25 cellular contexts compared by ENCODE assay signal in genomic region chr2:149418065-149418464, GRCh38.
"Had no signal": no experiment of that assay in that cellular context is flagged by ENCODE, and none has a peak within 500 bp of the region (broad histone marks: within the 10 kb centered on the region; RNA-seq: fewer than 3 reads in every experiment).

No MANE protein-coding gene starts in this region.

- H3K4me3 ChIP-seq: mucosa of descending colon, right lobe of liver, skin epidermis, suprapubic skin, vagina had no signal

- H3K27ac ChIP-seq: brain microvascular endothelial cell, epithelial cell of prostate, right lobe of liver, skin epidermis, suprapubic skin, vagina, VCaP had no signal

- H3K9me3 ChIP-seq: mucosa of descending colon, right lobe of liver, suprapubic skin, vagina had no signal

- ATAC-seq: activated CD4-positive, CD25-positive, alpha-beta regulatory T cell treated with anti-CD3 and anti-CD28 coated beads, Interleukin-2, amount 50 U/mL, for 24 hours; activated CD8-positive, alpha-beta T cell treated with anti-CD3 and anti-CD28 coated beads, Interleukin-2, amount 10 ng/mL, durations not matched to agents 7 days and 5 days; activated naive CD4-positive, alpha-beta T cell treated with anti-CD3 and anti-CD28 coated beads, Interleukin-2, amount 50 U/mL, for 72 hours; activated T-helper 17 cell treated with anti-CD3 and anti-CD28 coated beads, Interleukin-2, amount 50 U/mL, for 72 hours; mucosa of descending colon; right lobe of liver; stimulated activated effector memory CD8-positive, alpha-beta T cell treated with anti-CD3 and anti-CD28 coated beads, Interleukin-12 subunit alpha, Interleukin-12 subunit beta, amount 100 ng/mL, for 72 hours; stimulated activated naive CD8-positive, alpha-beta T cell treated with anti-CD3 and anti-CD28 coated beads, Interleukin-15, amount 100 ng/mL, for 72 hours; T-cell had no signal

- H3K4me1 Mint-ChIP-seq: activated T-helper 17 cell treated with anti-CD3 and anti-CD28 coated beads, Interleukin-2, amount 50 U/mL, for 72 hours; central memory CD8-positive, alpha-beta T cell; memory B cell; stimulated activated effector memory CD8-positive, alpha-beta T cell treated with anti-CD3 and anti-CD28 coated beads, Interleukin-12 subunit alpha, Interleukin-12 subunit beta, amount 100 ng/mL, for 72 hours; stimulated activated naive CD8-positive, alpha-beta T cell treated with anti-CD3 and anti-CD28 coated beads, Interleukin-15, amount 100 ng/mL, for 72 hours; T-cell had no signal

- H3K27me3 ChIP-seq: brain microvascular endothelial cell, right lobe of liver, suprapubic skin, vagina had no signal

- H3K9me3 Mint-ChIP-seq: activated naive CD4-positive, alpha-beta T cell treated with anti-CD3 and anti-CD28 coated beads, Interleukin-2, amount 50 U/mL, for 72 hours; activated T-helper 17 cell treated with anti-CD3 and anti-CD28 coated beads, Interleukin-2, amount 50 U/mL, for 72 hours; central memory CD8-positive, alpha-beta T cell; memory B cell; nephron progenitor cell; stimulated activated effector memory CD8-positive, alpha-beta T cell treated with anti-CD3 and anti-CD28 coated beads, Interleukin-12 subunit alpha, Interleukin-12 subunit beta, amount 100 ng/mL, for 72 hours; stimulated activated naive CD8-positive, alpha-beta T cell treated with anti-CD3 and anti-CD28 coated beads, Interleukin-15, amount 100 ng/mL, for 72 hours; T-cell; T-helper 2 cell treated with Interferon-gamma antibody and Interleukin-4, amounts not matched to agents 5 μg/mL and 100 μg/mL, for 36 hours had no signal

- H3K36me3 ChIP-seq: brain microvascular endothelial cell, right lobe of liver, suprapubic skin, vagina had no signal

- H3K4me3 Mint-ChIP-seq: activated CD8-positive, alpha-beta T cell treated with anti-CD3 and anti-CD28 coated beads, Interleukin-2, amount 10 ng/mL, durations not matched to agents 7 days and 5 days; activated T-helper 17 cell treated with anti-CD3 and anti-CD28 coated beads, Interleukin-2, amount 50 U/mL, for 72 hours; central memory CD8-positive, alpha-beta T cell; memory B cell; nephron progenitor cell; stimulated activated effector memory CD8-positive, alpha-beta T cell treated with anti-CD3 and anti-CD28 coated beads, Interleukin-12 subunit alpha, Interleukin-12 subunit beta, amount 100 ng/mL, for 72 hours; stimulated activated naive CD8-positive, alpha-beta T cell treated with anti-CD3 and anti-CD28 coated beads, Interleukin-15, amount 100 ng/mL, for 72 hours; T-cell; T-helper 2 cell treated with Interferon-gamma antibody and Interleukin-4, amounts not matched to agents 5 μg/mL and 100 μg/mL, for 36 hours had no signal

- DNase-seq: activated CD4-positive, alpha-beta T cell treated with anti-CD3 and anti-CD28 coated beads, Interleukin-2, amount 50 U/mL, for 1 hour; activated CD8-positive, alpha-beta T cell treated with anti-CD3 and anti-CD28 coated beads, Interleukin-2, amount 10 ng/mL, durations not matched to agents 7 days and 5 days; activated T-cell treated with anti-CD3 and anti-CD28 coated beads, Interleukin-2, amount 50 U/mL, for 1 hour; aorta; brain microvascular endothelial cell; mucosa of descending colon; nephron progenitor cell; nucleus accumbens; posterior cingulate gyrus; right lobe of liver; stimulated activated CD4-positive, alpha-beta T cell treated with anti-CD3 and anti-CD28 coated beads, Interleukin-1b, Interleukin-23, amount 100 ng/mL, for 48 hours; stimulated activated naive CD8-positive, alpha-beta T cell treated with anti-CD3 and anti-CD28 coated beads, Interleukin-15, amount 100 ng/mL, for 72 hours; T-cell had no signal

- H3K4me1 ChIP-seq: suprapubic skin, vagina had no signal

- H3K36me3 Mint-ChIP-seq: activated naive CD4-positive, alpha-beta T cell treated with anti-CD3 and anti-CD28 coated beads, Interleukin-2, amount 50 U/mL, for 72 hours; memory B cell; stimulated activated effector memory CD8-positive, alpha-beta T cell treated with anti-CD3 and anti-CD28 coated beads, Interleukin-12 subunit alpha, Interleukin-12 subunit beta, amount 100 ng/mL, for 72 hours; T-cell had no signal
